ENCODE assay signal across 37 cellular contexts in the genomic region with DNA sequence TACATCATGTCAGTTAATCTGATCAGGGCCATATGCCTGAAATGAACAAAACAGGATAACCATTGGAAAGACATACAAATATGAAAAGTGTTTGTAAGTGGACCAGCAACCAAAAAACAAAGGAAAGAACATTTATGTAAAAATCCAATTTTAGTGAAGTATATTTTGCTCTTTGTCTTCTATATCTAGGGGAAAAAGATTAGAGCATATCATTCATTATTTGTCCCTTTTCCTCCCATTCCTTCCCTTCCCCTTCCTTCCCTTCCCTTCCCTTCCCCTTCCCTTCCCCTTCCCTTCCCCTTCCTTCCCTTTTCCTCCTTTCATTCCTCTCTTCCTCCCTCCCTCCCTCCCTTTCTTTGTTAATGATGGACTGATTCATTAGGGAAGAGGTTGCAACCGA. TPM values are rescaled to one million over a fixed set of nuclear protein-coding genes. Genes with fewer than 3 reads are reported as not detected.
"Had no signal": no experiment of that assay in that cellular context is flagged by ENCODE, and none has a peak within 500 bp of the region (broad histone marks: within the 10 kb centered on the region; RNA-seq: fewer than 3 reads in every experiment).

No MANE protein-coding gene starts in this region.

- H3K79me2 ChIP-seq: parathyroid adenoma had no signal

- H2AFZ ChIP-seq: parathyroid adenoma had no signal

- H3K4me1 Mint-ChIP-seq: naive B cell; naive thymus-derived CD8-positive, alpha-beta T cell; stimulated activated memory B cell treated with anti-CD40 and anti-IgM and Interleukin-4, amounts not matched to agents 10 μg/mL and 1 μg/mL and 100 μg/mL, for 72 hours; stimulated activated naive CD8-positive, alpha-beta T cell treated with anti-CD3 and anti-CD28 coated beads, Interleukin-15, amount 100 ng/mL, for 72 hours had no signal

- H3K27ac ChIP-seq: ovary, parathyroid adenoma, psoas muscle, skin epidermis, spleen, suprapubic skin, testis, tibial artery, transverse colon, upper lobe of right lung, uterus had no signal

- ATAC-seq: naive thymus-derived CD8-positive, alpha-beta T cell; natural killer cell treated with Interleukin-12 subunit alpha and Interleukin-12 subunit beta and Interleukin-15 and Interleukin-18, amount 100 ng/mL, for 72 hours; psoas muscle; right cardiac atrium; sciatic nerve; stimulated activated memory B cell treated with anti-CD40 and anti-IgM and Interleukin-4, amounts not matched to agents 10 μg/mL and 1 μg/mL and 100 μg/mL, for 72 hours; stimulated activated naive CD8-positive, alpha-beta T cell treated with anti-CD3 and anti-CD28 coated beads, Interleukin-15, amount 100 ng/mL, for 72 hours; stimulated activated naive CD8-positive, alpha-beta T cell treated with anti-CD3 and anti-CD28 coated beads, Interleukin-15, Interleukin-2, amounts not matched to agents 100 U/mL and 50 U/mL, for 24 hours; upper lobe of right lung had no signal

- H3K36me3 ChIP-seq: ovary, spleen, suprapubic skin, tibial artery, transverse colon, upper lobe of right lung, uterus had no signal

- H3K27me3 Mint-ChIP-seq: naive B cell; naive thymus-derived CD8-positive, alpha-beta T cell; natural killer cell treated with Interleukin-12 subunit alpha and Interleukin-12 subunit beta and Interleukin-15 and Interleukin-18, amount 100 ng/mL, for 72 hours; progenitor cell of endocrine pancreas; stimulated activated memory B cell treated with anti-CD40 and anti-IgM and Interleukin-4, amounts not matched to agents 10 μg/mL and 1 μg/mL and 100 μg/mL, for 72 hours; stimulated activated naive CD8-positive, alpha-beta T cell treated with anti-CD3 and anti-CD28 coated beads, Interleukin-15, amount 100 ng/mL, for 72 hours; type B pancreatic cell had no signal

- H3K9me3 Mint-ChIP-seq: naive B cell; naive thymus-derived CD8-positive, alpha-beta T cell; natural killer cell treated with Interleukin-12 subunit alpha and Interleukin-12 subunit beta and Interleukin-15 and Interleukin-18, amount 100 ng/mL, for 72 hours; nephron progenitor cell; neural crest cell; stimulated activated memory B cell treated with anti-CD40 and anti-IgM and Interleukin-4, amounts not matched to agents 10 μg/mL and 1 μg/mL and 100 μg/mL, for 72 hours; stimulated activated naive CD8-positive, alpha-beta T cell treated with anti-CD3 and anti-CD28 coated beads, Interleukin-15, amount 100 ng/mL, for 72 hours had no signal

- H3K4me3 Mint-ChIP-seq: naive B cell; naive thymus-derived CD8-positive, alpha-beta T cell; natural killer cell treated with Interleukin-12 subunit alpha and Interleukin-12 subunit beta and Interleukin-15 and Interleukin-18, amount 100 ng/mL, for 72 hours; nephron progenitor cell; neural crest cell; stimulated activated memory B cell treated with anti-CD40 and anti-IgM and Interleukin-4, amounts not matched to agents 10 μg/mL and 1 μg/mL and 100 μg/mL, for 72 hours; stimulated activated naive CD8-positive, alpha-beta T cell treated with anti-CD3 and anti-CD28 coated beads, Interleukin-15, amount 100 ng/mL, for 72 hours; type B pancreatic cell had no signal

- H3K4me2 ChIP-seq: smooth muscle cell had no signal

- H3K27me3 ChIP-seq: ovary, spleen, suprapubic skin, testis, tibial artery, transverse colon, upper lobe of right lung, uterus had no signal

- H3K9me3 ChIP-seq: ovary, psoas muscle, spleen, suprapubic skin, testis, tibial artery, transverse colon, upper lobe of right lung, uterus had no signal

- H3K4me3 ChIP-seq: ovary, psoas muscle, skin epidermis, smooth muscle cell, spleen, suprapubic skin, testis, tibial artery, transverse colon, upper lobe of right lung, uterus had no signal

- H3K36me3 Mint-ChIP-seq: naive B cell; natural killer cell treated with Interleukin-12 subunit alpha and Interleukin-12 subunit beta and Interleukin-15 and Interleukin-18, amount 100 ng/mL, for 72 hours; type B pancreatic cell had no signal

- DNase-seq: naive B cell; naive thymus-derived CD8-positive, alpha-beta T cell; nephron progenitor cell; occipital lobe; ovary; posterior cingulate gyrus; psoas muscle; right cardiac atrium; spleen; stimulated activated CD4-positive, alpha-beta T cell treated with anti-CD3 and anti-CD28 coated beads, Interleukin-12 subunit alpha, Interleukin-12 subunit beta, amount 100 ng/mL, for 4 hours; stimulated activated CD4-positive, alpha-beta T cell treated with anti-CD3 and anti-CD28 coated beads, Interleukin-1b, Interleukin-23, amount 100 ng/mL, for 48 hours; stimulated activated CD4-positive, alpha-beta T cell treated with anti-CD3 and anti-CD28 coated beads, Interleukin-4, amount 100 ng/mL, for 1 hour; stimulated activated CD4-positive, alpha-beta T cell treated with anti-CD3 and anti-CD28 coated beads, Interleukin-4, amount 100 ng/mL, for 4 hours; stimulated activated CD8-positive, alpha-beta memory T cell treated with anti-CD3 and anti-CD28 coated beads, Interleukin-4, amount 100 ng/mL, for 48 hours; stimulated activated naive CD4-positive, alpha-beta T cell; stimulated activated naive CD8-positive, alpha-beta T cell treated with anti-CD3 and anti-CD28 coated beads, Interleukin-15, amount 100 ng/mL, for 72 hours; stimulated activated naive CD8-positive, alpha-beta T cell treated with anti-CD3 and anti-CD28 coated beads, Interleukin-15, Interleukin-2, amounts not matched to agents 100 U/mL and 50 U/mL, for 24 hours; substantia nigra; testis; tibial artery; transverse colon; upper lobe of right lung; uterus had no signal

- H3K4me1 ChIP-seq: parathyroid adenoma, psoas muscle, spleen, suprapubic skin, testis, tibial artery, transverse colon, upper lobe of right lung, uterus had no signal

- H3K27ac Mint-ChIP-seq: naive thymus-derived CD8-positive, alpha-beta T cell; natural killer cell treated with Interleukin-12 subunit alpha and Interleukin-12 subunit beta and Interleukin-15 and Interleukin-18, amount 100 ng/mL, for 72 hours; nephron progenitor cell; progenitor cell of endocrine pancreas; stimulated activated memory B cell treated with anti-CD40 and anti-IgM and Interleukin-4, amounts not matched to agents 10 μg/mL and 1 μg/mL and 100 μg/mL, for 72 hours; stimulated activated naive CD8-positive, alpha-beta T cell treated with anti-CD3 and anti-CD28 coated beads, Interleukin-15, amount 100 ng/mL, for 72 hours; type B pancreatic cell had no signal

- H3K9ac ChIP-seq: parathyroid adenoma had no signal

RNA-seq across cellular contexts. Expression of a gene that starts 1.8 kb away (rescaled TPM):
- total RNA-seq: naive thymus-derived CD8-positive, alpha-beta T cell; natural killer cell treated with Interleukin-12 subunit alpha and Interleukin-12 subunit beta and Interleukin-15 and Interleukin-18, amount 100 ng/mL, for 72 hours; neural crest cell; occipital lobe; osteoblast; progenitor cell of endocrine pancreas; psoas muscle; renal cortical epithelial cell; right cardiac atrium; sciatic nerve; suprapubic skin; transverse colon; upper lobe of right lung; urinary bladder; uterus had no signal
- polyA plus RNA-seq: naive thymus-derived CD8-positive, alpha-beta T cell; psoas muscle; right cardiac atrium; smooth muscle cell; spleen; thymus; urinary bladder had no signal
